ENCODE assay signal across 4 cellular contexts in the genomic region with DNA sequence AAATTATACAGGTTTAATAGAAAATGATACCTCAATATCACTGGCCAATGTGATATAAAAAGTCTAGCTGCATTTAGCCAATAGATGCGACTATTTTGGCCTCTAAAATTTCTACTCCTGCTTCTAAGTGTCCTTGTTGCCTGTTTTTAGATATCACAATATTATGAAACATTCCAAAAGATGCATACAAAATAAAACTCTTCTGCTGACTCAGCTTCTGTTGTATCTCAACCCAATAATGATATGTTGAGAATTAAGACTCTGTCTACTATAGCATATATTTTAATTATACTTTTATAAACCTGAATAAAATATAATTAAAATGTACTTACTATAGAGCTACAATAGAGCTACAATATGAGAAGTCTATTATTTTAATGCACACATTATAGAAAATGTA.
A peak's percentile ranks its signal among the peaks of the same experiment; 100 is the strongest.
TF ChIP-seq lines count a peak whose summit lies in the region.

No MANE protein-coding gene starts in this region.

TF ChIP-seq in HepG2, 621 proteins besides CTCF, POLR2A, EP300 and RAD21:
- TF ChIP-seq HHEX (CRISPR knock-in tag; IDR thresholded peaks at IDR 0.05) = no peak
- peak; percentile 73 to 90 for TF ChIP-seq MAFK (conservative IDR thresholded peaks at IDR 0.05 in 1 of 2, IDR thresholded peaks at IDR 0.05 in 1 of 2; ENCODE audit: low read length in 2 of 2)
- no peak for TF ChIP-seq ZNF570 (CRISPR knock-in tag; IDR thresholded peaks at IDR 0.05; ENCODE audit: borderline replicate concordance)
- no peak for TF ChIP-seq ZBTB7B (CRISPR knock-in tag; IDR thresholded peaks at IDR 0.05)
- TF ChIP-seq ZMYM4 (CRISPR knock-in tag; IDR thresholded peaks at IDR 0.05) = no peak
- TF ChIP-seq MAFF (IDR thresholded peaks at IDR 0.05; ENCODE audit: low read depth, low read length) = peak; percentile 83
- TF ChIP-seq PHB2 (IDR thresholded peaks at IDR 0.05; ENCODE audit: partially characterized antibody) = no peak
- no peak for TF ChIP-seq SCMH1 (CRISPR knock-in tag; IDR thresholded peaks at IDR 0.05; ENCODE audit: borderline replicate concordance)

TF ChIP-seq in A549, 52 proteins besides CTCF, POLR2A, EP300 and RAD21:
- TF ChIP-seq MAFK (IDR thresholded peaks at IDR 0.05; ENCODE audit: partially characterized antibody) (peak; percentile 60), NPAS2 (CRISPR knock-in tag; IDR thresholded peaks at IDR 0.05; ENCODE audit: borderline replicate concordance) (no peak)
TF ChIP-seq in A549: peak in this region for 1.

TF ChIP-seq in IMR-90, 13 proteins besides CTCF, POLR2A, EP300 and RAD21:
- peak; percentile 81 for TF ChIP-seq MAFK (IDR thresholded peaks at IDR 0.05; ENCODE audit: low read depth, low read length)
- no peak for TF ChIP-seq NFE2L2 (IDR thresholded peaks at IDR 0.05; ENCODE audit: low read depth, low read length)
TF ChIP-seq in IMR-90: peak in this region for 1.

TF ChIP-seq in K562, 482 proteins besides CTCF, POLR2A, EP300 and RAD21:
- no peak for TF ChIP-seq GTF2A2 (tag; IDR thresholded peaks at IDR 0.05)
- TF ChIP-seq MAFK (IDR thresholded peaks at IDR 0.05; ENCODE audit: low read length) = peak; percentile 65; the same call in 1 of the 2 replicates
- no peak for TF ChIP-seq ILK (tag; IDR thresholded peaks at IDR 0.05; ENCODE audit: borderline replicate concordance, low read depth)
- TF ChIP-seq L3MBTL2 (IDR thresholded peaks at IDR 0.05) = no peak
- TF ChIP-seq BCOR (IDR thresholded peaks at IDR 0.05) = no peak
- TF ChIP-seq MAFF (IDR thresholded peaks at IDR 0.05; ENCODE audit: low read length) = peak; percentile 40
- 0 out of 2 replicates have a peak, but pooled peaks have one; percentile 37 for TF ChIP-seq MAFG (tag; conservative IDR thresholded peaks at IDR 0.05)
- peak; percentile 70 for TF ChIP-seq ZNF316 (IDR thresholded peaks at IDR 0.05)
- TF ChIP-seq ERF (CRISPR knock-in tag; IDR thresholded peaks at IDR 0.05) = no peak
